Comparison of ENCODE assay signal across 8 cellular contexts in the genomic region with DNA sequence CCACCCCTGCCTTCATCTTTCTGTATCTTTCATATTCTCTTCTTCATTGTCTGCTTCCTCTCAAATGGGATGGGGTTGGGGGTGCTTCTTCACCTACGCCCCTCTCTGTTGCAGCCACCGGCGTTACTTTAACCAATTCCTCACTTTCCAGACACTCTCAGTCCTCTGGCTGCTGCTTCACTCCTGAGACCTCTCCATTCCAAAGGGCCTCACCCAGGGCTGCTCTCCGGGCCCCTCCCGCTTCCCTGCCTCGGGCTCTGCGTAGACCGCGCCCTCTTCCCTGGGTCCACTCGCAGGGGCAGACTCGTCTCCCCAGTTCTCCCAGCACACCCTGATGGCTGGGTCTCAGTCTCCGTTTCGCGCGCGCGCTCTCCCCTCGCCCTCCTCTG. TPM values are rescaled to one million over a fixed set of nuclear protein-coding genes. Genes with fewer than 3 reads are reported as not detected.
DNase-seq lines count a peak whose midpoint lies in the region; ATAC-seq, FAIRE-seq and TF ChIP-seq lines count a peak whose summit lies in the region.

No MANE protein-coding gene starts in this region.

- peak overlapping the region; percentile 84 for H3K4me2 ChIP-seq in GM23248 (ENCODE audit: unreplicated experiment)

- in situ Hi-C loops in GM23248 (cut with MboI), result no loop called here

- H2AFZ ChIP-seq in GM23248, result peak overlapping the region; percentile 79

- no peaks in the 10 kb centered on the region for H3K9me3 Mint-ChIP-seq in CD4-positive, alpha-beta memory T cell

- peaks cover 47% of the 10 kb centered on the region for H3K79me2 ChIP-seq in GM23248 (ENCODE audit: insufficient read depth)

- FAIRE-seq in GM19239 (lab: Jason Lieb, UNC), result no peak

- peaks cover 16% of the 10 kb centered on the region for H3K4me1 ChIP-seq in CD4-positive, alpha-beta memory T cell (ENCODE audit: insufficient read depth, low read length)
- peaks cover 29% of the 10 kb centered on the region for H3K4me1 ChIP-seq in GM23248 (ENCODE audit: insufficient read depth)
- no peaks in the 10 kb centered on the region for H3K4me1 ChIP-seq in endocrine pancreas (ENCODE audit: control insufficient read depth, insufficient read depth, low read length)
- H3K4me1 ChIP-seq in mucosa of descending colon (ENCODE audit: low read depth), result peaks cover 7% of the 10 kb centered on the region

- intact Hi-C loops in CD4-positive, alpha-beta memory T cell (cut with micrococcal nuclease), result loop anchor here (1.0 to 5.0 kb wide), 4 partner anchors 9 to 1783 kb away; partner anchors contain the start of genes PHLPP1, PIGN, RELCH and VPS4B
- intact Hi-C loops in mucosa of descending colon (cut with DNase I, micrococcal nuclease), result no loop called here

- H3K27me3 Mint-ChIP-seq in CD4-positive, alpha-beta memory T cell, result no peaks in the 10 kb centered on the region

- peak overlapping the region; percentile 64 to 86 for H3K4me3 ChIP-seq in CD4-positive, alpha-beta memory T cell (ENCODE audit: low read length in 2 of 2)
- H3K4me3 ChIP-seq in GM23248 (peak overlapping the region; percentile 82), endocrine pancreas (ENCODE audit: control insufficient read depth, insufficient read depth, low read length) (peak overlapping the region; percentile 14), mucosa of descending colon (peak overlapping the region; percentile 48)

- H4K20me1 ChIP-seq in GM23248 (ENCODE audit: insufficient read depth), result no peaks in the 10 kb centered on the region

- H3K4me3 Mint-ChIP-seq in CD4-positive, alpha-beta memory T cell, result peak overlapping the region; percentile 87 to 99 (median 96)

- CTCF ChIA-PET in CD4-positive, alpha-beta memory T cell (lab: Charles Lee; ENCODE audit: partially characterized antibody), result interaction anchor here (0.8 to 1.6 kb wide), 2 partner anchors 35 to 453 kb away, joined by 3 to 4 read pairs; no protein-coding TSS in a partner anchor

- peak overlapping the region; percentile 90 for H3K27ac ChIP-seq in CD4-positive, alpha-beta memory T cell (ENCODE audit: low read depth, low read length)
- H3K27ac ChIP-seq in GM23248, result peak overlapping the region; percentile 92

- no peaks in the 10 kb centered on the region for H3K27me3 ChIP-seq in CD4-positive, alpha-beta memory T cell (ENCODE audit: insufficient read depth, low read length)
- H3K27me3 ChIP-seq in GM23248 (replicated peaks; ENCODE audit: insufficient read depth) (no peaks in the 10 kb centered on the region), endocrine pancreas (ENCODE audit: control insufficient read depth, insufficient read depth, low read length) (no peaks in the 10 kb centered on the region)

- peaks cover 24 to 38% (median 25%) of the 10 kb centered on the region in 4 donors for H3K4me1 Mint-ChIP-seq in CD4-positive, alpha-beta memory T cell

- H3K9me3 ChIP-seq in CD4-positive, alpha-beta memory T cell (ENCODE audit: control insufficient read depth in 1 of 2, low read length in 2 of 2), result no peaks in the 10 kb centered on the region
- H3K9me3 ChIP-seq in GM23248 (ENCODE audit: low read depth) (no peaks in the 10 kb centered on the region), endocrine pancreas (ENCODE audit: control insufficient read depth, low read length) (no peaks in the 10 kb centered on the region), mucosa of descending colon (no peaks in the 10 kb centered on the region)

- no peak for DNase-seq in CD4-positive, alpha-beta memory T cell
- peak; percentile 77 for DNase-seq in GM23248
- DNase-seq in RKO (ENCODE audit: low spot score), result peak; percentile 66
- peak; percentile 67 to 82 (median 78) for DNase-seq in mucosa of descending colon
- no peak for DNase-seq in GM19239 (ENCODE audit: insufficient read length, low spot score)

- H3K9ac ChIP-seq in GM23248, result peak overlapping the region; percentile 90
- peak overlapping the region; percentile 52 for H3K9ac ChIP-seq in endocrine pancreas (ENCODE audit: control insufficient read depth, insufficient read depth, low read length)

- H3K9me2 ChIP-seq in GM23248 (ENCODE audit: insufficient read depth), result no peaks in the 10 kb centered on the region

- peaks cover 0 to 4% of the 10 kb centered on the region in 2 donors for H3K36me3 Mint-ChIP-seq in CD4-positive, alpha-beta memory T cell

- 21 to 22% methylated on average over 18 of the region's 18 CpGs for WGBS in GM23248 (ENCODE audit: low coverage in 1 of 2, low lambda C conversion rate in 2 of 2, missing lambda C conversion rate in 2 of 2), 2 experiments

- H3K27ac Mint-ChIP-seq in CD4-positive, alpha-beta memory T cell, result peak overlapping the region; percentile 57 to 98 (median 90)

- H3K36me3 ChIP-seq in CD4-positive, alpha-beta memory T cell (ENCODE audit: insufficient read depth, low read length), result no peaks in the 10 kb centered on the region
- H3K36me3 ChIP-seq in GM23248 (ENCODE audit: low read depth), result no peaks in the 10 kb centered on the region
- no peaks in the 10 kb centered on the region for H3K36me3 ChIP-seq in endocrine pancreas (ENCODE audit: control insufficient read depth, insufficient read depth, low read length)
- H3K36me3 ChIP-seq in mucosa of descending colon (ENCODE audit: low read depth), result no peaks in the 10 kb centered on the region

- TF ChIP-seq CTCF in mucosa of descending colon (IDR thresholded peaks at IDR 0.05), result no peak

- POLR2A ChIA-PET in CD4-positive, alpha-beta memory T cell (lab: Charles Lee; ENCODE audit: partially characterized antibody), result interaction anchor here (0.7 to 0.9 kb wide), 5 partner anchors 14 to 1448 kb away, joined by 3 to 5 read pairs (median 4); partner anchors contain the start of genes VPS4B and ZCCHC2

- peak; percentile 71 for ATAC-seq in mucosa of descending colon
- ATAC-seq in HG03521 (IDR thresholded peaks at IDR 0.05; ENCODE audit: unreplicated experiment), result no peak
- no peak for ATAC-seq in HG03354 (IDR thresholded peaks at IDR 0.05; ENCODE audit: poor library complexity, severe bottlenecking, unreplicated experiment)

- peaks cover 31% of the 10 kb centered on the region for H3F3A ChIP-seq in GM23248 (ENCODE audit: insufficient read depth)

RNA-seq across cellular contexts. Expression of gene SERPINB8, which starts 0.9 kb away (rescaled TPM):
- 10 to 100 TPM; 13.8 to 16.3 TPM for total RNA-seq in CD4-positive, alpha-beta memory T cell
- polyA plus RNA-seq in CD4-positive, alpha-beta memory T cell, result 10 to 100 TPM; 14.2 to 16.3 TPM
- 21.2 and 25.3 TPM in 2 replicates for total RNA-seq in GM23248 (2014; rRNA removed; shearing (Covaris generic))
- polyA plus RNA-seq in GM23248 (2016; fragmentation: Nextera tagmentation; extraction: Ambion mirVana), result 57.3 and 61.7 TPM in 2 replicates
- total RNA-seq in mucosa of descending colon, result 10 to 100 TPM; 10.7 to 27.3 (median 12.3) TPM

RNA-seq across cellular contexts. Expression of gene HMSD, which starts 21.7 kb away (rescaled TPM):
- total RNA-seq in CD4-positive, alpha-beta memory T cell, result 1 to 10 TPM; 1.8 to 2.2 TPM
- polyA plus RNA-seq in CD4-positive, alpha-beta memory T cell, result not detected
- total RNA-seq in GM23248 (2014; rRNA removed; shearing (Covaris generic)), result not detected in 2 replicates
- 0.83 TPM in 1 of 2 replicates, not detected in the other for polyA plus RNA-seq in GM23248 (2016; fragmentation: Nextera tagmentation; extraction: Ambion mirVana)
- total RNA-seq in mucosa of descending colon, result under 1 TPM in 2 of 3 donors, not detected in 1; 0.22 to 0.38 TPM

Comparison
In these comparisons a context has a peak if more than half of its experiments do, and no peak if none do; other contexts are left out.
1. DNase-seq: peak in GM23248 (single experiment), RKO (single experiment) and mucosa of descending colon (3 of 3); none in CD4-positive, alpha-beta memory T cell (0 of 5) and GM19239 (single experiment).
2. H3K4me3 ChIP-seq: peak in every context shown above with its lines; median percentile 82 in GM23248; 75 in CD4-positive, alpha-beta memory T cell; 48 in mucosa of descending colon; 14 in endocrine pancreas.